ENCODE assay signal across 1 cellular context in the genomic region with DNA sequence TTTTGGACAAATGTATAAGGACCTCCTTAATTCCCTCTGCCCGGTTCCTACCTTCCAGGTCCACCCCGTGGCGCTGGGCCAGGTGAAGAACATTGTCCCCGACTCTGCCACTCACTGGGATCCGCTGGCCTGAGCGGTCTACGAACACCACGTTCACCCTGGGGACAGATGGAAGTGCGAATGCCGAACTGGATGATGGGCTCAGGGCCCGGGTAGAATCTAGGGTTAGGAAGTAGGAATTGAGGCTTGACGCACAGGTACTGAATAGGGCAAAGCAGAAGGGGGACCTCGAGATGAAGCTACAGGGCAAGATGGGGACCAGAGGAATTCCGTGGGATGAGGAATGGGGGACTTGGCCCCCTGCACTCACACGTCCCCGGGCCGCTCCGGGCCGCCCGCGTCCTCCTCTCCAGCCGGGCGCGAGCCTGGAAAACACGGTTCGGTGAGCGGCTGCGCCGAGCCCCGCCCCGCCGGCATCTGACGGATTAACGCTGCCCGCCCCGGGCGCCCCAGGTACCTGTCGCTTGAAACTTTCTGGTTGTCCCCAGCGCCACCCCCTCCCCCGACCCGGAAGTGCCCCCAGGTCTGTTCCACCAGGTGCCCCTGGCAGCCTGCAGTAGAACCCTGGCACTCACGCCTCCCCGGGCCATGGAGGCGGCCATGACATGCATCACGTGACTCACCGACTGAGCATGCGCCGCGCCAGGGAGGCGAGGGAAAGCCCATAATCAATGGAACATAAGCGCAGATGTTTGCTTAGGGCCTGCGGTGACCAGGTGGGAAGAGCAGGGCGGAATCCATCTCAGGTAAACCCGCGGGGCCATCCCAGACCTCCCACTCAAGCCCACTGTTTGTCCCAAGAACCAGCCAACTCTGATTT.
TF ChIP-seq lines count a peak whose summit lies in the region.

A gene (minus strand): TSS at position 681 of the 880 bp plus-strand sequence. CDS start 19 bp downstream, at position 662.

TF ChIP-seq in K562, 482 proteins besides CTCF, POLR2A, EP300 and RAD21 (continued from another document):
- TF ChIP-seq, protein P1, sequence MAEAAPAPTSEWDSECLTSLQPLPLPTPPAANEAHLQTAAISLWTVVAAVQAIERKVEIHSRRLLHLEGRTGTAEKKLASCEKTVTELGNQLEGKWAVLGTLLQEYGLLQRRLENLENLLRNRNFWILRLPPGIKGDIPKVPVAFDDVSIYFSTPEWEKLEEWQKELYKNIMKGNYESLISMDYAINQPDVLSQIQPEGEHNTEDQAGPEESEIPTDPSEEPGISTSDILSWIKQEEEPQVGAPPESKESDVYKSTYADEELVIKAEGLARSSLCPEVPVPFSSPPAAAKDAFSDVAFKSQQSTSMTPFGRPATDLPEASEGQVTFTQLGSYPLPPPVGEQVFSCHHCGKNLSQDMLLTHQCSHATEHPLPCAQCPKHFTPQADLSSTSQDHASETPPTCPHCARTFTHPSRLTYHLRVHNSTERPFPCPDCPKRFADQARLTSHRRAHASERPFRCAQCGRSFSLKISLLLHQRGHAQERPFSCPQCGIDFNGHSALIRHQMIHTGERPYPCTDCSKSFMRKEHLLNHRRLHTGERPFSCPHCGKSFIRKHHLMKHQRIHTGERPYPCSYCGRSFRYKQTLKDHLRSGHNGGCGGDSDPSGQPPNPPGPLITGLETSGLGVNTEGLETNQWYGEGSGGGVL (CRISPR knock-in tag; IDR thresholded peaks at IDR 0.05) = no peak
- TF ChIP-seq, protein P2, sequence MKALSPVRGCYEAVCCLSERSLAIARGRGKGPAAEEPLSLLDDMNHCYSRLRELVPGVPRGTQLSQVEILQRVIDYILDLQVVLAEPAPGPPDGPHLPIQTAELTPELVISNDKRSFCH (CRISPR knock-in tag; IDR thresholded peaks at IDR 0.05) = no peak
- TF ChIP-seq, protein P2 (tag; IDR thresholded peaks at IDR 0.05) = no peak
- no peak for TF ChIP-seq SMARCA5 (IDR thresholded peaks at IDR 0.05)
- no peak for TF ChIP-seq NFE2 (IDR thresholded peaks at IDR 0.05; ENCODE audit: low read depth)
- no peak for TF ChIP-seq ETV5 (CRISPR knock-in tag; IDR thresholded peaks at IDR 0.05; ENCODE audit: low read depth)
